7 cellular contexts compared by ENCODE assay signal in the genomic region with DNA sequence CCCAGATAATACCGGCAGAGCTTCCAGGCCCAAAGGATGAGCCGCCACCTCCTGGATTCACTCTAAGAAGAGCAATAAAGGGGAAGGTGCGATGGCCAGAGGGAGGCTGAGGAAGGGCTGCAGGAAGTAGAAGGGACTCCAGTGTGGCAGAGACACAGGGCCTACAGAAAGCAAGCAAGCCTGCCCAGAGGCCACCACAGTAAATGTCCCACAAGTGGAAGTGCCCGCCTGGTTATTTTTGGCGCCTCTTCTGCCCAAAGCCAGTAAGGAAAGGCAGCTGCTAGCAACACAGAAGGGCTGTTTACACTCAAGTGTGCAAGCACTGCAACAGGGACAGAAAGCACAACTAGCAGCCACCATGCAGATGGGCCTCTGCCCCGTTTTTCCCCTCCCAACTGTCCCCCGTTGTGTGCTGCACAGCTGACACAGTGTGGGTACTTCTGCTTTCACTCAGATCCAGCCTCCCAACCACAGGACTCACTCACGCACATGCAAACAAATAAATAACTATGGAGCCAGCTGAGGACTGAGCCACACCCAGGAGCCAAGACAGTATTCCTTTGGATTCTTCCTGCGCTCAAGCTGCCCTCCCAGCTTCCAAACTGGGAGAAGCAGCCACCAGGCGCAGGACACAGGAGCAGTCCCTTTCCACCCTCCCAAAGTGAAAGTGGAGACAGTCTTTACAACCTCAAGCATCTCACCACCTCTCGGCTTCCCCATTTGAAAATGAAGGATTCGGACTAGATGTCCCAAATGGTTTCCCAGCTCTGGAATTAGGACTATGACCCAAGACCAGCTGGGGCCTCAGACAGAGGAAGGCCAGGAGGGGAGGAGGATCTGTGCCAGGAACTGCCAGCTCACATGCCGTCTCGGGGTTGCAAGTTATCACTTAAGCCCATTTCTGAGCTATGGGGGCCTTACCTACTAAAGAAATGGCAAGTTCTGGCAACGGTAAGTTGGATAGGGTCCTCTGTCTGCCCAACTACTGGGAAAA. TPM values are rescaled to one million over a fixed set of nuclear protein-coding genes. Genes with fewer than 3 reads are reported as not detected.
DNase-seq lines count a peak whose midpoint lies in the region; ATAC-seq, FAIRE-seq and TF ChIP-seq lines count a peak whose summit lies in the region.

No MANE protein-coding gene starts in this region.

- 18 to 22% methylated on average over 15 of the region's 15 CpGs for WGBS in GM23248 (ENCODE audit: low coverage in 1 of 2, low lambda C conversion rate in 2 of 2, missing lambda C conversion rate in 2 of 2), 2 experiments
- WGBS in GM12878 (ENCODE audit: insufficient coverage, insufficient replicate concordance, low lambda C conversion rate, missing lambda C conversion rate), result 4% methylated on average over 15 of the region's 15 CpGs

- H3K9ac ChIP-seq in GM23248 (peak overlapping the region; percentile 70), GM12878 (ENCODE audit: control insufficient read depth, insufficient read depth, low read length) (peak overlapping the region; percentile 91), stomach smooth muscle (ENCODE audit: low read length in 2 of 2) (peak overlapping the region; percentile 79 to 92)

- RAD21 ChIA-PET in GM12878 (lab: Charles Lee; ENCODE audit: unreplicated experiment), result interaction anchor here (0.7 to 25.6 kb wide), 11 partner anchors 9 to 196 kb away, joined by 3 to 710 read pairs (median 4); a partner anchor contains a TSS

- no peaks in the 10 kb centered on the region for H3K9me2 ChIP-seq in GM23248 (ENCODE audit: insufficient read depth)

- in situ Hi-C loops in GM23248 (cut with MboI) (no loop called here), GM12878 (cut with MboI) (loop anchor here (25.0 kb wide), 2 partner anchors 1508 to 1783 kb away; no protein-coding TSS in a partner anchor)

- peak; percentile 41 for FAIRE-seq in GM12878 (lab: Jason Lieb, UNC)

- peaks cover 67% of the 10 kb centered on the region for H3K4me1 ChIP-seq in GM23248 (ENCODE audit: insufficient read depth)
- H3K4me1 ChIP-seq in GM12878 (ENCODE audit: control insufficient read depth, insufficient read depth, low read length), result peaks cover 68% of the 10 kb centered on the region
- peaks cover 89 to 98% of the 10 kb centered on the region in 2 donors for H3K4me1 ChIP-seq in left lung
- peaks cover 94% of the 10 kb centered on the region for H3K4me1 ChIP-seq in stomach smooth muscle (ENCODE audit: control insufficient read depth, insufficient read depth, low read length)

- peak; percentile 82 to 84 for TF ChIP-seq EP300 in GM12878 (IDR thresholded peaks at IDR 0.05; ENCODE audit: borderline replicate concordance in 1 of 2, control insufficient read depth in 1 of 2, low read depth in 2 of 2, low read length in 2 of 2)

- peak overlapping the region; percentile 94 for H3K27ac ChIP-seq in GM23248
- H3K27ac ChIP-seq in GM12878 (ENCODE audit: control insufficient read depth, insufficient read depth), result peak overlapping the region; percentile 94
- H3K27ac ChIP-seq in left lung, result peak overlapping the region; percentile 83 to 92
- peak overlapping the region; percentile 92 for H3K27ac ChIP-seq in stomach smooth muscle (ENCODE audit: low read length)

- TSS peak; percentile 91 for BruUV-seq in GM12878 (replicated peaks; lab: Mats Ljungman, UMichigan)

- CTCF ChIA-PET in GM12878 (lab: Yijun Ruan, JAX), result interaction anchor here (0.6 to 21.0 kb wide), 18 partner anchors 10 to 120 kb away, joined by 3 to 288 read pairs (median 4); no protein-coding TSS in a partner anchor

- H4K20me1 ChIP-seq in GM23248 (ENCODE audit: insufficient read depth) (peaks cover 11% of the 10 kb centered on the region; the same call in 1 of the 2 replicates), GM12878 (ENCODE audit: control insufficient read depth, insufficient read depth) (peaks cover 40% of the 10 kb centered on the region)

- H3K36me3 ChIP-seq in GM23248 (ENCODE audit: low read depth) (no peaks in the 10 kb centered on the region), GM12878 (ENCODE audit: control insufficient read depth in 2 of 2, insufficient read depth in 2 of 2, low read length in 1 of 2) (peaks cover 2 to 15% of the 10 kb centered on the region in 2 experiments; a peak in 3 of 4 replicates), left lung (no peaks in the 10 kb centered on the region), stomach smooth muscle (ENCODE audit: control insufficient read depth in 2 of 2, insufficient read depth in 2 of 2, low read length in 2 of 2) (no peaks in the 10 kb centered on the region)

- peak; percentile 68 for TF ChIP-seq POLR2A in GM12878 (IDR thresholded peaks at IDR 0.05; ENCODE audit: low read depth, low read length)

- TF ChIP-seq RAD21 in GM12878 (IDR thresholded peaks at IDR 0.05; ENCODE audit: insufficient read depth, low read depth, low read length), result no peak

- H3K4me2 ChIP-seq in GM23248 (ENCODE audit: unreplicated experiment), result peak overlapping the region; percentile 78
- peak overlapping the region; percentile 100 for H3K4me2 ChIP-seq in GM12878 (ENCODE audit: control insufficient read depth, insufficient read depth)

- H3K79me2 ChIP-seq in GM23248 (ENCODE audit: insufficient read depth), result peaks cover 94% of the 10 kb centered on the region
- H3K79me2 ChIP-seq in GM12878 (ENCODE audit: control insufficient read depth, insufficient read depth, low read length), result peaks cover 100% of the 10 kb centered on the region

- POLR2A ChIA-PET in GM12878 (lab: Charles Lee), result interaction anchor here (0.9 to 11.4 kb wide), 10 partner anchors 8 to 184 kb away, joined by 3 to 255 read pairs (median 5); no protein-coding TSS in a partner anchor

- ATAC-seq in GM12878 (peak; percentile 53), left lung (peak; percentile 19)

- no peak overlapping the region for H2AFZ ChIP-seq in GM23248
- no peak overlapping the region for H2AFZ ChIP-seq in GM12878 (ENCODE audit: control insufficient read depth, low read depth, low read length)

- H3K27me3 ChIP-seq in GM23248 (replicated peaks; ENCODE audit: insufficient read depth) (no peaks in the 10 kb centered on the region), GM12878 (replicated peaks in 1 of 2; ENCODE audit: control insufficient read depth in 2 of 2, insufficient read depth in 2 of 2, low read length in 1 of 2) (no peaks in the 10 kb centered on the region), left lung (no peaks in the 10 kb centered on the region), stomach smooth muscle (ENCODE audit: control insufficient read depth in 1 of 2, insufficient read depth in 2 of 2, low read length in 2 of 2) (no peaks in the 10 kb centered on the region)

- TF ChIP-seq CTCF in GM12872 (IDR thresholded peaks at IDR 0.05; ENCODE audit: insufficient read depth, low read depth, low read length), result 0 out of 3 replicates have a peak, but pooled peaks have one; percentile 2
- no peak for TF ChIP-seq CTCF in GM12878 (IDR thresholded peaks at IDR 0.05 in 2 of 3, conservative IDR thresholded peaks at IDR 0.05 in 1 of 3; ENCODE audit: control insufficient read depth in 2 of 3, extremely low read depth in 1 of 3, insufficient read depth in 1 of 3, low read depth in 3 of 3, low read length in 3 of 3)
- TF ChIP-seq CTCF in left lung (IDR thresholded peaks at IDR 0.05), result no peak

- DNase-seq in GM23248 (peak; percentile 69), NOMO-1 treated with dmso at 0.1 percent for 144 hours (lab: John Stamatoyannopoulos, UW; ENCODE audit: unreplicated experiment) (peak; percentile 68), GM12878 (ENCODE audit: low read depth, low spot score) (peak; percentile 61), left lung (no peak), cerebellum (ENCODE audit: low spot score) (no peak)

- H3F3A ChIP-seq in GM23248 (ENCODE audit: insufficient read depth), result peaks cover 58% of the 10 kb centered on the region

- peak overlapping the region; percentile 62 for H3K4me3 ChIP-seq in GM23248
- H3K4me3 ChIP-seq in GM12878, result peak overlapping the region; percentile 83
- H3K4me3 ChIP-seq in left lung, result peak overlapping the region in 1 of 2 donors; percentile 21
- peak overlapping the region; percentile 69 to 70 for H3K4me3 ChIP-seq in stomach smooth muscle (ENCODE audit: low read length in 2 of 2)

- intact Hi-C loops in GM12878 (cut with micrococcal nuclease; ENCODE audit: unreplicated experiment) (loop anchor here (5.0 kb wide), 1 partner anchor 33 kb away; no protein-coding TSS in a partner anchor), left lung (cut with DNase I) (no loop called here)

- SMC1A ChIA-PET in GM12878 (lab: Charles Lee; ENCODE audit: uncharacterized antibody, unreplicated experiment), result interaction anchor here (0.6 to 15.7 kb wide), 16 partner anchors 9 to 753 kb away, joined by 3 to 214 read pairs (median 5); a partner anchor contains a TSS

- H3K9me3 ChIP-seq in GM23248 (ENCODE audit: low read depth) (no peaks in the 10 kb centered on the region), GM12878 (replicated peaks; ENCODE audit: control insufficient read depth, insufficient read depth, low read length) (no peaks in the 10 kb centered on the region), left lung (no peaks in the 10 kb centered on the region), stomach smooth muscle (ENCODE audit: control insufficient read depth in 2 of 2, low read length in 2 of 2) (no peaks in the 10 kb centered on the region)

RNA-seq across cellular contexts. Expression of a gene that starts 40.0 kb away (rescaled TPM):
- 14.2 and 18.2 TPM in 2 replicates for total RNA-seq in GM23248 (2014; rRNA removed; shearing (Covaris generic))
- 64.7 and 67.7 TPM in 2 replicates for polyA plus RNA-seq in GM23248 (2016; fragmentation: Nextera tagmentation; extraction: Ambion mirVana)
- 8.8 and 10.1 TPM in 2 replicates for total RNA-seq in GM12878 (2013; cell fraction: nucleolus; rRNA removed)
- total RNA-seq in GM12878 (2014; rRNA removed), result 3.8 and 4.0 TPM in 2 replicates
- 6.8 TPM in 2 replicates for total RNA-seq in GM12878 (2014; rRNA removed; fragmentation: Illumina TruSeq; extraction: Trizol)
- 22.4 and 24.0 TPM in 2 replicates for total RNA-seq in GM12878 (2021)
- polyA plus RNA-seq in GM12878 (2011; ENCODE audit: low read depth), result 7.3 TPM
- polyA plus RNA-seq in GM12878 (2011; rRNA removed), result 7.8 and 9.7 TPM in 2 replicates
- polyA plus RNA-seq in GM12878 (2011; cell fraction: cytosol; rRNA removed), result 7.1 and 7.2 TPM in 2 replicates
- 7.9 and 9.2 TPM in 2 replicates for polyA plus RNA-seq in GM12878 (2011; cell fraction: nucleus; rRNA removed)
- 9.3 and 11.6 TPM in 2 replicates for polyA plus RNA-seq in GM12878 (2012)
- 14.0 and 14.4 TPM in 2 replicates for polyA plus RNA-seq in GM12878 (2014; fragmentation: Illumina TruSeq; extraction: Trizol)
- polyA plus RNA-seq in GM12878 (2014; fragmentation: Nextera tagmentation; extraction: Ambion mirVana), result 1 to 10 TPM; 1.8 to 6.5 TPM
- 14.4 and 15.3 TPM in 2 replicates for polyA plus RNA-seq in GM12878 (2014; rRNA removed)
- 10 to 100 TPM; 35.0 to 39.3 TPM for polyA plus RNA-seq in GM12878 (2016; fragmentation: Nextera tagmentation; extraction: Ambion mirVana)
- polyA minus RNA-seq in GM12878 (2011; rRNA and poly(A)+ RNA removed), result 5.3 and 7.1 TPM in 2 replicates
- 3.3 and 3.7 TPM in 2 replicates for polyA minus RNA-seq in GM12878 (2011; cell fraction: cytosol; rRNA and poly(A)+ RNA removed)
- polyA minus RNA-seq in GM12878 (2011; cell fraction: nucleus; rRNA and poly(A)+ RNA removed), result 3.6 and 4.6 TPM in 2 replicates
- 10 to 100 TPM; 30.8 to 32.4 TPM for total RNA-seq in left lung
- 69.8 TPM for total RNA-seq in cerebellum

Comparison
In these comparisons a context has a peak if more than half of its experiments do, and no peak if none do; other contexts are left out.
1. DNase-seq: peak in GM23248 (single experiment), NOMO-1 treated with dmso at 0.1 percent for 144 hours (single experiment) and GM12878 (single experiment); none in left lung (0 of 2) and cerebellum (single experiment).
2. Peak in every context shown above with its lines, with median percentiles within 50 percentile points of each other: H3K27ac ChIP-seq and H3K9ac ChIP-seq.